In the genomic region with DNA sequence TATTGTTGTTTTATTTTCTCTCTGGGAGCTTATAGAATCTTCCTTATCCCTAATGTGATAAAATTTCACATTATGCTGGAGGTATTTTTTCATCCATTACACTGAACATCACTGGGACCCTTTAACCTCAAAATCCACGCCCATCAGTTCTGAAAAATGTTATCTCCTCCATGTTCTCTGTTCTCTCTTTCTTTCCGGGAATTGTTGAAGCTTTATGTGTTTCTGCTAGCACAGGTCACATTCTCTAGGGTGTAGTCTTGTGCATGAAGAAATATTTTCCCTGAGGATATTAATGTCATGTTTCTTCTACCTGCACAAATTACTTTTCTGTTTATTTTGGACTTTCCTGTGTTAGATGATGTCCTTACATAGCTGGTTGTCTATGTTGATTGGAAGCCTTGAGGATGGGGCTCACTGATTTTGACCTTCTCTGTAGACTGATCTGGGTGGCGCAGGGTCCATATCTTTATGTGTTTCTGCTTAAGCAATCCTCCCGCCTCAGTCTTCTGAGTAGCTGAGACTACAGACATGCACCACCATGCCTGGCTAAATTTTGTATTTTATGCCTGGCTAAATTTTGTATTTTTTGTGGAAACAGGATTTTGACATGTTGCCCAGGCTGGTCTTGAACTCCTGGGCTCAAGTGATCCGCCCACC, we compare ENCODE assay signal across 17 cellular contexts. TPM values are rescaled to one million over a fixed set of nuclear protein-coding genes. Genes with fewer than 3 reads are reported as not detected.
"Had no signal": no experiment of that assay in that cellular context is flagged by ENCODE, and none has a peak within 500 bp of the region (broad histone marks: within the 10 kb centered on the region; RNA-seq: fewer than 3 reads in every experiment).

No MANE protein-coding gene starts in this region.

- H3K4me1 ChIP-seq: body of pancreas had no signal

- H3K4me3 Mint-ChIP-seq: neural crest cell had no signal

- H3K27ac ChIP-seq: body of pancreas, coronary artery, stomach, thoracic aorta had no signal

- H3K4me3 ChIP-seq: body of pancreas, coronary artery, ovary, stomach, thoracic aorta had no signal

- H3K9me3 ChIP-seq: body of pancreas, ovary, stomach, thoracic aorta had no signal

- ATAC-seq: body of pancreas, left lobe of liver had no signal

- H3K4me1 Mint-ChIP-seq: neural crest cell had no signal

- DNase-seq: activated CD4-positive, CD25-positive, alpha-beta regulatory T cell treated with anti-CD3 and anti-CD28 coated beads, Interleukin-2, amount 50 U/mL, for 72 hours; activated gamma-delta T cell; activated T-cell treated with anti-CD3 and anti-CD28 coated beads, Interleukin-2, amount 50 U/mL, for 1 hour; body of pancreas; central memory CD4-positive, alpha-beta T cell; effector CD8-positive, alpha-beta T cell; islet precursor cell; mammary epithelial cell; ovary; stimulated activated CD4-positive, alpha-beta T cell treated with anti-CD3 and anti-CD28 coated beads, Interleukin-2, amount 100 ng/mL, for 48 hours; stomach had no signal

- H3K36me3 ChIP-seq: ovary, stomach, thoracic aorta had no signal

- FAIRE-seq: frontal cortex, urothelium cell line had no signal

- H3K9me3 Mint-ChIP-seq: neural crest cell had no signal

- H3K27me3 ChIP-seq: body of pancreas, ovary, stomach had no signal

RNA-seq across cellular contexts. Expression of a gene that starts 31.4 kb away (rescaled TPM):
- total RNA-seq: frontal cortex, left lobe of liver, neural crest cell, stomach had no signal
